In genomic region chr4:118759481-118759880, GRCh38 we compare ENCODE assay signal across 15 cellular contexts.
DNase-seq lines count a peak whose midpoint lies in the region; ATAC-seq and TF ChIP-seq lines count a peak whose summit lies in the region.
"Had no signal": no experiment of that assay in that cellular context is flagged by ENCODE, and none has a peak within 500 bp of the region (broad histone marks: within the 10 kb centered on the region; RNA-seq: fewer than 3 reads in every experiment).

No MANE protein-coding gene starts in this region.

- no peak overlapping the region for H3K4me3 ChIP-seq in GM23248
- H3K4me3 ChIP-seq in OCI-LY3 (ENCODE audit: low read length): no peak overlapping the region
- H3K4me3 ChIP-seq in stomach: no peak overlapping the region

- in situ Hi-C loops in GM23248 (cut with MboI): loop anchor here (25.0 kb wide), 1 partner anchor 203 kb away; no protein-coding TSS in a partner anchor

- H3K36me3 ChIP-seq in GM23248 (ENCODE audit: low read depth) (peaks cover 77% of the 10 kb centered on the region), OCI-LY3 (replicated peaks; ENCODE audit: low read depth, low read length) (peaks cover 32% of the 10 kb centered on the region), stomach (peaks cover 0 to 56% (median 25%) of the 10 kb centered on the region in 4 donors)

- H2AFZ ChIP-seq in GM23248 (no peak overlapping the region), OCI-LY3 (ENCODE audit: low read depth, low read length) (no peak overlapping the region)

- peaks cover 98% of the 10 kb centered on the region for H3K79me2 ChIP-seq in GM23248 (ENCODE audit: insufficient read depth)
- H3K79me2 ChIP-seq in OCI-LY3 (ENCODE audit: low read length): 0 out of 2 replicates have a peak, but pooled peaks cover 3% of the 10 kb centered on the region

- peaks cover 51% of the 10 kb centered on the region for H3F3A ChIP-seq in GM23248 (ENCODE audit: insufficient read depth)

- H3K27me3 Mint-ChIP-seq in memory B cell: no peaks in the 10 kb centered on the region
- H3K27me3 Mint-ChIP-seq: activated CD4-positive, alpha-beta T cell treated with anti-CD3 and anti-CD28 coated beads, Interleukin-2, amount 10 ng/mL, durations not matched to agents 24 days and 14 days; brain had no signal

- 15 to 33% methylated on average over 2 of the region's 2 CpGs for WGBS in GM23248 (ENCODE audit: low coverage in 1 of 2, low lambda C conversion rate in 2 of 2, missing lambda C conversion rate in 2 of 2), 2 experiments
- WGBS in stomach, 5 donors: 52 to 81% (median 67%) methylated on average over 2 of the region's 2 CpGs

- H3K9me2 ChIP-seq in GM23248 (ENCODE audit: insufficient read depth): no peaks in the 10 kb centered on the region

- H3K36me3 Mint-ChIP-seq in memory B cell: peaks cover 20% of the 10 kb centered on the region

- ATAC-seq in memory B cell (ENCODE audit: low read depth) (no peak), GM21423 (IDR thresholded peaks at IDR 0.05; ENCODE audit: unreplicated experiment) (no peak), GM21528 (IDR thresholded peaks at IDR 0.05; ENCODE audit: low FRiP score, unreplicated experiment) (no peak)

- no peak for DNase-seq in GM23248
- no peak for DNase-seq in memory B cell (ENCODE audit: low spot score in 2 of 2)
- no peak for DNase-seq in stomach
- DNase-seq in AG08395 (ENCODE audit: low spot score): no peak
- DNase-seq in glomerular visceral epithelial cell (ENCODE audit: extremely low spot score): no peak
- DNase-seq: activated CD4-positive, alpha-beta T cell treated with anti-CD3 and anti-CD28 coated beads, Interleukin-2, amount 10 ng/mL, durations not matched to agents 24 days and 14 days; activated naive CD4-positive, alpha-beta T cell treated with anti-CD3 and anti-CD28 coated beads for 36 hours; NCI-H2029 treated with DMSO at 0.1 percent for 48 hours; NCI-H510A treated with DMSO at 0.1 percent for 48 hours; nephron progenitor cell had no signal

- H3K4me2 ChIP-seq in GM23248 (ENCODE audit: unreplicated experiment): peak overlapping the region; percentile 16
- peak overlapping the region; percentile 57; the same call in 1 of the 2 replicates for H3K4me2 ChIP-seq in OCI-LY3 (ENCODE audit: low read length)

- H3K27ac ChIP-seq in GM23248: peak overlapping the region; percentile 23
- no peak overlapping the region for H3K27ac ChIP-seq in OCI-LY3 (ENCODE audit: low read length)
- peak overlapping the region in 4 of 5 donors; percentile 54 to 83 (median 69) for H3K27ac ChIP-seq in stomach

- H3K27ac Mint-ChIP-seq in memory B cell: peak overlapping the region; percentile 19
- H3K27ac Mint-ChIP-seq: activated CD4-positive, alpha-beta T cell treated with anti-CD3 and anti-CD28 coated beads, Interleukin-2, amount 10 ng/mL, durations not matched to agents 24 days and 14 days; activated naive CD4-positive, alpha-beta T cell treated with anti-CD3 and anti-CD28 coated beads for 36 hours; nephron progenitor cell had no signal

- intact Hi-C loops in stomach (cut with DNase I; ENCODE audit: low total_unique reads): no loop called here

- H3K27me3 ChIP-seq in GM23248 (replicated peaks; ENCODE audit: insufficient read depth): no peaks in the 10 kb centered on the region
- H3K27me3 ChIP-seq in OCI-LY3 (ENCODE audit: low read depth, low read length): no peaks in the 10 kb centered on the region
- no peaks in the 10 kb centered on the region for H3K27me3 ChIP-seq in stomach

- H3K9me3 Mint-ChIP-seq in memory B cell: no peaks in the 10 kb centered on the region
- H3K9me3 Mint-ChIP-seq: activated CD4-positive, alpha-beta T cell treated with anti-CD3 and anti-CD28 coated beads, Interleukin-2, amount 10 ng/mL, durations not matched to agents 24 days and 14 days; activated naive CD4-positive, alpha-beta T cell treated with anti-CD3 and anti-CD28 coated beads for 36 hours; brain; CD14-positive monocyte; nephron progenitor cell had no signal

- peaks cover 21% of the 10 kb centered on the region for H3K4me1 Mint-ChIP-seq in memory B cell
- H3K4me1 Mint-ChIP-seq: nephron progenitor cell had no signal

- no peak overlapping the region for H3K4me3 Mint-ChIP-seq in memory B cell
- H3K4me3 Mint-ChIP-seq: activated CD4-positive, alpha-beta T cell treated with anti-CD3 and anti-CD28 coated beads, Interleukin-2, amount 10 ng/mL, durations not matched to agents 24 days and 14 days; activated naive CD4-positive, alpha-beta T cell treated with anti-CD3 and anti-CD28 coated beads for 36 hours; CD14-positive monocyte; nephron progenitor cell had no signal

- H3K9ac ChIP-seq in GM23248 (no peak overlapping the region), OCI-LY3 (ENCODE audit: low read length) (no peak overlapping the region)

- no peak for TF ChIP-seq EP300 in stomach (IDR thresholded peaks at IDR 0.05)

- no peaks in the 10 kb centered on the region for H3K9me3 ChIP-seq in GM23248 (ENCODE audit: low read depth)
- no peaks in the 10 kb centered on the region for H3K9me3 ChIP-seq in OCI-LY3 (ENCODE audit: insufficient read depth, low read length)
- no peaks in the 10 kb centered on the region for H3K9me3 ChIP-seq in stomach

- H4K20me1 ChIP-seq in GM23248 (ENCODE audit: insufficient read depth) (no peaks in the 10 kb centered on the region), OCI-LY3 (ENCODE audit: insufficient read depth, low read length) (peaks cover 24% of the 10 kb centered on the region)

- TF ChIP-seq POLR2A in stomach (IDR thresholded peaks at IDR 0.05): no peak

- no peak for TF ChIP-seq CTCF in OCI-LY3 (IDR thresholded peaks at IDR 0.05; ENCODE audit: low read depth, low read length)
- TF ChIP-seq CTCF in stomach (IDR thresholded peaks at IDR 0.05): no peak

- peaks cover 73% of the 10 kb centered on the region for H3K4me1 ChIP-seq in GM23248 (ENCODE audit: insufficient read depth)
- H3K4me1 ChIP-seq in OCI-LY3 (ENCODE audit: low read length): peaks cover 26% of the 10 kb centered on the region
- H3K4me1 ChIP-seq in stomach: peaks cover 3 to 94% (median 60%) of the 10 kb centered on the region in 4 donors
